Comparison of ENCODE assay signal across 22 cellular contexts in the genomic region with DNA sequence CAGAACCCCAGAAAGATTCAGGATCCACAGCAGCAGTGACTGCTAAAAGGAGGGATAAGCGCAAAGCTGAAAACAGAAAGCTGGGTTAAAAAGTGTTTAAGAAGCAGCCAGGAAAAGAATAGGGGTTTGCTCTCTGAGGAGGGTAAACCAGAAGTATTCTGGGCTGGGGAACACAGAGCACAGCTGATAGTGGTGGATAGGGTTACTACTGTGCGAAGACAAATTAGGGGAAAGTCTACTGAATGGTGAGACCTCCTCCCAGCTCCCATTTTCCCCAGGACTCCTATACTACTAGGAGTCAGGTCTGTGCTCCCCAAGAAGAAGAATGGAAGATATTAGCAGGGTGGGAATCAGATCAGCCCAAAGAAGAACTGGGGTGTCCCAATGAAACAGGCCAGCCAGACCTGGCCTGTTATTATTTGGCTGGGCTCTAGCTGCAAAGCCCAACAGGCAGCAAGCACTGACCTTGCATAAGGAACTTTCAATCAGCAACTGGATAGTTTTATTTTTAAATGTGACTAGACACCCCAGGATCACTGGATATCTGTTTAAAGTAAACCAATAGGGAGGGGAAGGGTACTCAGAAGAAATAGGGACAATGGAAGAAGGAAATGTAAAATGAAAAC. TPM values are rescaled to one million over a fixed set of nuclear protein-coding genes. Genes with fewer than 3 reads are reported as not detected.
A peak's percentile ranks its signal among the peaks of the same experiment; 100 is the strongest.
DNase-seq lines count a peak whose midpoint lies in the region; ATAC-seq and TF ChIP-seq lines count a peak whose summit lies in the region.
"Had no signal": no experiment of that assay in that cellular context is flagged by ENCODE, and none has a peak within 500 bp of the region (broad histone marks: within the 10 kb centered on the region; RNA-seq: fewer than 3 reads in every experiment).

No MANE protein-coding gene starts in this region.

- 95% methylated on average over 2 of the region's 2 CpGs for WGBS in esophagus muscularis mucosa
- WGBS in aorta, 2 donors = 93 to 100% methylated on average over 2 of the region's 2 CpGs
- WGBS in mesendoderm (ENCODE audit: extremely low coverage, insufficient coverage, low lambda C conversion rate) = no CpG with 5 or more reads among the region's 2 CpGs

- no peaks in the 10 kb centered on the region for H3K79me2 ChIP-seq in mesendoderm (ENCODE audit: control insufficient read depth, insufficient read depth, low read length)

- H3K9me3 Mint-ChIP-seq in activated naive CD8-positive, alpha-beta T cell treated with anti-CD3 and anti-CD28 coated beads, Interleukin-2, amount 50 U/mL, for 24 hours = no peaks in the 10 kb centered on the region

- no peaks in the 10 kb centered on the region for H3K9me3 ChIP-seq in HEK293 (ENCODE audit: control insufficient read depth, insufficient read depth, low read depth, low read length)
- no peaks in the 10 kb centered on the region for H3K9me3 ChIP-seq in esophagus muscularis mucosa
- H3K9me3 ChIP-seq in aorta (ENCODE audit: control insufficient read depth, low read length) = no peaks in the 10 kb centered on the region
- H3K9me3 ChIP-seq: Caco-2, MG63, Peyer's patch had no signal

- H3K18ac ChIP-seq in mesendoderm (ENCODE audit: low read length) = no peak overlapping the region

- H3K27me3 Mint-ChIP-seq in activated naive CD8-positive, alpha-beta T cell treated with anti-CD3 and anti-CD28 coated beads, Interleukin-2, amount 50 U/mL, for 24 hours = peaks cover 3% of the 10 kb centered on the region
- H3K27me3 Mint-ChIP-seq: CD4-positive, CD25-positive, alpha-beta regulatory T cell had no signal

- no peak overlapping the region for H3K4me2 ChIP-seq in mesendoderm (ENCODE audit: low read length)

- H3K4me3 ChIP-seq in HEK293 (ENCODE audit: low read depth, low read length) = no peak overlapping the region
- no peak overlapping the region for H3K4me3 ChIP-seq in esophagus muscularis mucosa
- no peak overlapping the region for H3K4me3 ChIP-seq in aorta (ENCODE audit: low read length in 2 of 2)
- H3K4me3 ChIP-seq in mesendoderm (ENCODE audit: low read length) = no peak overlapping the region
- H3K4me3 ChIP-seq: GM23248, MG63, Peyer's patch had no signal

- no peak overlapping the region for H2BK120ac ChIP-seq in mesendoderm (ENCODE audit: low read depth, low read length)

- no peak overlapping the region for H3K23ac ChIP-seq in mesendoderm (ENCODE audit: low read length)

- no peaks in the 10 kb centered on the region for H3K36me3 ChIP-seq in HEK293 (ENCODE audit: control insufficient read depth in 2 of 2, insufficient read depth in 1 of 2, low read length in 2 of 2)
- no peaks in the 10 kb centered on the region for H3K36me3 ChIP-seq in esophagus muscularis mucosa
- no peaks in the 10 kb centered on the region for H3K36me3 ChIP-seq in aorta (ENCODE audit: control insufficient read depth in 1 of 2, insufficient read depth in 2 of 2, low read length in 1 of 2)
- H3K36me3 ChIP-seq in mesendoderm (ENCODE audit: control insufficient read depth, insufficient read depth, low read length) = no peaks in the 10 kb centered on the region
- H3K36me3 ChIP-seq: MG63, Peyer's patch had no signal

- H3K36me3 Mint-ChIP-seq in activated naive CD8-positive, alpha-beta T cell treated with anti-CD3 and anti-CD28 coated beads, Interleukin-2, amount 50 U/mL, for 24 hours (ENCODE audit: low read depth) = no peaks in the 10 kb centered on the region
- H3K36me3 Mint-ChIP-seq: CD4-positive, CD25-positive, alpha-beta regulatory T cell had no signal

- H4K8ac ChIP-seq in mesendoderm (ENCODE audit: low read depth, low read length) = no peak overlapping the region

- peak; percentile 72 for DNase-seq in esophagus muscularis mucosa (ENCODE audit: extremely low spot score)
- DNase-seq in iPS-NIHi7 (ENCODE audit: extremely low spot score) = peak; percentile 26
- DNase-seq in aorta = no peak
- DNase-seq in mesendoderm = no peak
- DNase-seq in omental fat pad (ENCODE audit: low spot score) = no peak
- no peak for DNase-seq in activated naive CD8-positive, alpha-beta T cell treated with anti-CD3 and anti-CD28 coated beads, Interleukin-2, amount 50 U/mL, for 24 hours
- DNase-seq: Caco-2; CD4-positive, CD25-positive, alpha-beta regulatory T cell; GM23248; MG63; NCI-H1417; NCI-H1694 treated with DMSO at 0.1 percent for 48 hours; NCI-H2081 treated with DMSO at 0.1 percent for 48 hours; NCI-H2171 treated with DMSO at 0.1 percent for 48 hours; NCI-H526; Peyer's patch had no signal

- H4K5ac ChIP-seq in mesendoderm (ENCODE audit: low read length) = no peak overlapping the region

- H3K9ac ChIP-seq in mesendoderm (ENCODE audit: low read length) = no peak overlapping the region
- H3K9ac ChIP-seq: GM23248 had no signal

- no peak overlapping the region for H2BK15ac ChIP-seq in mesendoderm (replicated peaks; ENCODE audit: low read depth)

- no peaks in the 10 kb centered on the region; the same call in 1 of the 2 replicates for H3K4me1 ChIP-seq in HEK293 (ENCODE audit: control insufficient read depth, insufficient read depth, low read length)
- H3K4me1 ChIP-seq in esophagus muscularis mucosa = peaks cover 0 to 5% (median 0%) of the 10 kb centered on the region in 4 donors
- no peaks in the 10 kb centered on the region for H3K4me1 ChIP-seq in aorta (ENCODE audit: control insufficient read depth in 1 of 2, insufficient read depth in 2 of 2, low read length in 2 of 2)
- H3K4me1 ChIP-seq in mesendoderm (ENCODE audit: control insufficient read depth, low read depth, low read length) = no peaks in the 10 kb centered on the region
- H3K4me1 ChIP-seq: Caco-2, Peyer's patch had no signal

- no peak overlapping the region for H2BK5ac ChIP-seq in mesendoderm (ENCODE audit: low read length)

- H3K27ac ChIP-seq in HEK293 (ENCODE audit: extremely low read depth, low read depth, low read length) (no peak overlapping the region), esophagus muscularis mucosa (replicated peaks in 1 of 4) (no peak overlapping the region), aorta (ENCODE audit: low read depth in 1 of 2, low read length in 2 of 2) (no peak overlapping the region), mesendoderm (ENCODE audit: low read depth, low read length) (no peak overlapping the region)
- H3K27ac ChIP-seq: GM23248, Peyer's patch had no signal

- no peaks in the 10 kb centered on the region for H3K79me1 ChIP-seq in mesendoderm (ENCODE audit: low read length)

- H3K27me3 ChIP-seq in esophagus muscularis mucosa (no peaks in the 10 kb centered on the region), aorta (ENCODE audit: control insufficient read depth in 1 of 2, insufficient read depth in 2 of 2, low read length in 1 of 2) (no peaks in the 10 kb centered on the region), mesendoderm (ENCODE audit: insufficient read depth, low read length, poor library complexity) (no peaks in the 10 kb centered on the region)
- H3K27me3 ChIP-seq: MG63, Peyer's patch had no signal

- peak; percentile 28 for ATAC-seq in aorta (ENCODE audit: low FRiP score)
- no peak for ATAC-seq in omental fat pad (ENCODE audit: low FRiP score)
- no peak for ATAC-seq in activated naive CD8-positive, alpha-beta T cell treated with anti-CD3 and anti-CD28 coated beads, Interleukin-2, amount 50 U/mL, for 24 hours

- no peak for TF ChIP-seq POLR2A in esophagus muscularis mucosa (IDR thresholded peaks at IDR 0.05; ENCODE audit: low read depth)

- no peak overlapping the region for H3K27ac Mint-ChIP-seq in activated naive CD8-positive, alpha-beta T cell treated with anti-CD3 and anti-CD28 coated beads, Interleukin-2, amount 50 U/mL, for 24 hours
- H3K27ac Mint-ChIP-seq: CD4-positive, CD25-positive, alpha-beta regulatory T cell had no signal

- POLR2A ChIA-PET in HEK293 (lab: Yijun Ruan, JAX) = no interaction called here

- no peak for TF ChIP-seq EP300 in esophagus muscularis mucosa (IDR thresholded peaks at IDR 0.05)

- H3K4me1 Mint-ChIP-seq in activated naive CD8-positive, alpha-beta T cell treated with anti-CD3 and anti-CD28 coated beads, Interleukin-2, amount 50 U/mL, for 24 hours = no peaks in the 10 kb centered on the region
- H3K4me1 Mint-ChIP-seq: CD4-positive, CD25-positive, alpha-beta regulatory T cell had no signal

- intact Hi-C loops in esophagus muscularis mucosa (cut with DNase I) = no loop called here
- intact Hi-C loops in aorta (cut with DNase I) = no loop called here

- no peak overlapping the region for H3K4ac ChIP-seq in mesendoderm (ENCODE audit: low read depth, low read length)

- no peak overlapping the region for H2AK5ac ChIP-seq in mesendoderm (ENCODE audit: low read length)

- H3K56ac ChIP-seq in mesendoderm (ENCODE audit: low read length) = no peak overlapping the region

- CTCF ChIA-PET in HEK293 (lab: Yijun Ruan, JAX) = no interaction called here

- H3K4me3 Mint-ChIP-seq in activated naive CD8-positive, alpha-beta T cell treated with anti-CD3 and anti-CD28 coated beads, Interleukin-2, amount 50 U/mL, for 24 hours = no peak overlapping the region
- H3K4me3 Mint-ChIP-seq: CD4-positive, CD25-positive, alpha-beta regulatory T cell had no signal

- TF ChIP-seq CTCF in HEK293 (tag by site-specific recombination; IDR thresholded peaks at IDR 0.05) (no peak), esophagus muscularis mucosa (IDR thresholded peaks at IDR 0.05) (no peak), omental fat pad (IDR thresholded peaks at IDR 0.05) (no peak)

TF ChIP-seq in HEK293, 187 proteins besides CTCF, POLR2A, EP300 and RAD21:
- TF ChIP-seq ZNF48 (tag by site-specific recombination; IDR thresholded peaks at IDR 0.05) = no peak
- no peak for TF ChIP-seq ZNF830 (tag by site-specific recombination; IDR thresholded peaks at IDR 0.05; ENCODE audit: low read depth)
- no peak for TF ChIP-seq ZNF747 (tag by site-specific recombination; IDR thresholded peaks at IDR 0.05)
- TF ChIP-seq, protein P1, sequence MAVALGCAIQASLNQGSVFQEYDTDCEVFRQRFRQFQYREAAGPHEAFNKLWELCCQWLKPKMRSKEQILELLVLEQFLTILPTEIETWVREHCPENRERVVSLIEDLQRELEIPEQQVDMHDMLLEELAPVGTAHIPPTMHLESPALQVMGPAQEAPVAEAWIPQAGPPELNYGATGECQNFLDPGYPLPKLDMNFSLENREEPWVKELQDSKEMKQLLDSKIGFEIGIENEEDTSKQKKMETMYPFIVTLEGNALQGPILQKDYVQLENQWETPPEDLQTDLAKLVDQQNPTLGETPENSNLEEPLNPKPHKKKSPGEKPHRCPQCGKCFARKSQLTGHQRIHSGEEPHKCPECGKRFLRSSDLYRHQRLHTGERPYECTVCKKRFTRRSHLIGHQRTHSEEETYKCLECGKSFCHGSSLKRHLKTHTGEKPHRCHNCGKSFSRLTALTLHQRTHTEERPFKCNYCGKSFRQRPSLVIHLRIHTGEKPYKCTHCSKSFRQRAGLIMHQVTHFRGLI (tag by site-specific recombination; IDR thresholded peaks at IDR 0.05) = peak; percentile 97
- no peak for TF ChIP-seq KLF10 (tag by site-specific recombination; IDR thresholded peaks at IDR 0.05)
- no peak for TF ChIP-seq ZSCAN30 (tag by site-specific recombination; IDR thresholded peaks at IDR 0.05)

RNA-seq across cellular contexts. Expression of a gene that starts 43.5 kb away (rescaled TPM):
- total RNA-seq in esophagus muscularis mucosa (under 1 TPM in 3 of 4 donors, not detected in 1; under 0.01 to 0.33 (median 0.13) TPM), aorta (under 1 TPM in 1 of 2 donors, not detected in 1; 0.66 TPM), omental fat pad (10 to 100 TPM in 2 of 4 donors, 1 to 10 TPM in 1, not detected in 1; 7.8 to 50.5 (median 10.8) TPM)
- polyA plus RNA-seq in aorta = under 1 TPM in 1 of 2 donors, not detected in 1; 0.03 TPM
- polyA plus RNA-seq in mesendoderm (2013, experiment 1 of 2) = 0.80 TPM
- polyA plus RNA-seq in mesendoderm (2013, experiment 2 of 2) = 0.77 TPM
- total RNA-seq: Caco-2; CD4-positive, CD25-positive, alpha-beta regulatory T cell; G401; GM23248; LHCN-M2; OCI-LY7; Peyer's patch; SK-MEL-5 had no signal
- polyA plus RNA-seq: BJ; CD4-positive, CD25-positive, alpha-beta regulatory T cell; GM23248 had no signal

Comparison
In these comparisons a context has a peak if more than half of its experiments do, and no peak if none do; other contexts are left out.
1. DNase-seq: peak in esophagus muscularis mucosa (single experiment) and iPS-NIHi7 (single experiment); none in aorta (0 of 2), mesendoderm (single experiment), omental fat pad (single experiment) and activated naive CD8-positive, alpha-beta T cell treated with anti-CD3 and anti-CD28 coated beads, Interleukin-2, amount 50 U/mL, for 24 hours (single experiment).